27 cellular contexts compared by ENCODE assay signal in the genomic region with DNA sequence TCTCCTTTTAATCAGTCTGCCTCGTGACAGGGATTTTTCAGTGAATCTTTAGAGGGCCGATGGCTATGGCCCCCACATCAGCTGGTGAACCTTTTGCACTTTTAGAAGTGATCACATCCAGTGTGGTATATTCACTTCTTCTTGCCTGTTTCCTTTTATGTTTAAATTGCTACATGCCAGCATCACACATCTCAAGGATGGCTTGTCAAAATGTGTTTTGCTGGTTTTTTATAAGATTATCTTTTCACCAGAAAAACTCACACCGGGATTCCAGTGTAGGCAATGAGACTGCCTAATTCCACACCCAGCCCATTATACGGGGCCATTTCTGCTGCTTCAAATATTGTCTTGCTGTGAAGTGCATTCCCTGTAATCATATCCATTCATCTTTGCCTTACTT.
"Had no signal": no experiment of that assay in that cellular context is flagged by ENCODE, and none has a peak within 500 bp of the region (broad histone marks: within the 10 kb centered on the region; RNA-seq: fewer than 3 reads in every experiment).

No MANE protein-coding gene starts in this region.

- H3K4me1 ChIP-seq: esophagus muscularis mucosa, foreskin keratinocyte, heart right ventricle, left lung, prostate gland, right atrium auricular region, sigmoid colon, stomach, thyroid gland, vagina had no signal

- DNase-seq: dermis blood vessel endothelial cell; effector memory CD4-positive, alpha-beta T cell; foreskin keratinocyte; glutamatergic neuron; heart right ventricle; hippocampal formation; left cardiac atrium; left lung; mesenchymal stem cell; midbrain; naive thymus-derived CD8-positive, alpha-beta T cell; nephron progenitor cell; sigmoid colon; stimulated activated CD4-positive, alpha-beta T cell treated with anti-CD3 and anti-CD28 coated beads, Interleukin-2, amount 100 ng/mL, for 24 hours; stimulated activated CD4-positive, alpha-beta T cell treated with anti-CD3 and anti-CD28 coated beads, Interleukin-4, amount 100 ng/mL, for 24 hours; stimulated activated naive CD4-positive, alpha-beta T cell treated with Interleukin-2 at 50 U/mL for 16 hours; stomach; thyroid gland; trophoblast cell had no signal

- H3K4me3 ChIP-seq: coronary artery, esophagus muscularis mucosa, heart right ventricle, left lung, prostate gland, right atrium auricular region, sigmoid colon, stomach, thyroid gland, vagina had no signal

- FAIRE-seq: endothelial cell of umbilical vein, islet of Langerhans had no signal

- H3K9me3 ChIP-seq: esophagus muscularis mucosa, prostate gland, right atrium auricular region, sigmoid colon, thyroid gland, vagina had no signal

- ATAC-seq: foreskin keratinocyte; heart right ventricle; left cardiac atrium; left lung; naive thymus-derived CD8-positive, alpha-beta T cell; stimulated activated effector memory CD8-positive, alpha-beta T cell treated with anti-CD3 and anti-CD28 coated beads, Interleukin-12 subunit alpha, Interleukin-12 subunit beta, amount 100 ng/mL, for 72 hours had no signal

- H3K36me3 ChIP-seq: esophagus muscularis mucosa, heart right ventricle, left lung, prostate gland, right atrium auricular region, sigmoid colon, stomach, thyroid gland, vagina had no signal

- H3K27me3 ChIP-seq: esophagus muscularis mucosa, foreskin keratinocyte, heart right ventricle, left lung, right atrium auricular region, sigmoid colon, stomach, thyroid gland, vagina had no signal

- H3K27ac ChIP-seq: coronary artery, esophagus muscularis mucosa, foreskin keratinocyte, heart right ventricle, left lung, prostate gland, right atrium auricular region, sigmoid colon, stomach, thyroid gland, vagina had no signal
